ENCODE assay signal across 25 cellular contexts in genomic region chr3:78255403-78255802, GRCh38.
DNase-seq lines count a peak whose midpoint lies in the region; ATAC-seq and TF ChIP-seq lines count a peak whose summit lies in the region.
"Had no signal": no experiment of that assay in that cellular context is flagged by ENCODE, and none has a peak within 500 bp of the region (broad histone marks: within the 10 kb centered on the region; RNA-seq: fewer than 3 reads in every experiment).

No MANE protein-coding gene starts in this region.

- no peaks in the 10 kb centered on the region for H3K36me3 ChIP-seq in ACC112 (ENCODE audit: insufficient read depth, low read length)
- H3K36me3 ChIP-seq: gastroesophageal sphincter, right atrium auricular region, stomach had no signal

- H3K79me2 ChIP-seq in ACC112 (ENCODE audit: control insufficient read depth, insufficient read depth, low read length, unreplicated experiment), result no peaks in the 10 kb centered on the region

- intact Hi-C loops in posterior vena cava (cut with DNase I), result no loop called here

- ATAC-seq in SK-N-SH treated with all-trans-retinoic acid at 6 μM for 48 hours (peak; percentile 70), GM18498 (IDR thresholded peaks at IDR 0.05; ENCODE audit: unreplicated experiment) (no peak)
- ATAC-seq: activated T-cell treated with anti-CD3 and anti-CD28 coated beads, Interleukin-2, amount 50 U/mL, for 72 hours; gastroesophageal sphincter; GM12878; K562; left ventricle myocardium superior had no signal

- H3K4me1 ChIP-seq in ACC112 (ENCODE audit: control insufficient read depth, insufficient read depth, low read length, unreplicated experiment), result peaks cover 10% of the 10 kb centered on the region
- H3K4me1 ChIP-seq: gastroesophageal sphincter, right atrium auricular region, stomach had no signal

- H2AFZ ChIP-seq in ACC112 (ENCODE audit: low read length, unreplicated experiment), result peak overlapping the region; percentile 49
- H2AFZ ChIP-seq: PC-9 had no signal

- H3K27ac ChIP-seq in ACC112 (ENCODE audit: low read depth, low read length), result no peak overlapping the region
- H3K27ac ChIP-seq: gastroesophageal sphincter, HL-60, PC-9, right atrium auricular region, stomach had no signal

- H3K27me3 ChIP-seq in ACC112 (ENCODE audit: insufficient read depth, low read length), result no peaks in the 10 kb centered on the region
- H3K27me3 ChIP-seq: gastroesophageal sphincter, right atrium auricular region, stomach had no signal

- TF ChIP-seq CTCF in fibroblast of mammary gland (conservative IDR thresholded peaks at IDR 0.05; ENCODE audit: control insufficient read depth, insufficient read depth, low read depth, low read length), result no peak

- DNase-seq in GM04504 (ENCODE audit: low read depth) (peak; percentile 58), fibroblast of mammary gland (ENCODE audit: low read depth) (peak; percentile 84), COLO829 (ENCODE audit: low spot score) (no peak), posterior vena cava (ENCODE audit: low spot score) (no peak)
- DNase-seq in stimulated activated CD8-positive, alpha-beta memory T cell treated with anti-CD3 and anti-CD28 coated beads, Interleukin-4, amount 100 ng/mL, for 48 hours, result no peak
- DNase-seq: activated CD4-positive, alpha-beta memory T cell treated with anti-CD3 and anti-CD28 coated beads for 36 hours; activated naive CD8-positive, alpha-beta T cell treated with anti-CD3 and anti-CD28 coated beads, Interleukin-2, amount 10 ng/mL, durations not matched to agents 7 days and 5 days; activated T-cell treated with anti-CD3 and anti-CD28 coated beads, Interleukin-2, amount 50 U/mL, for 72 hours; caudate nucleus; effector CD4-positive, alpha-beta T cell; left ventricle myocardium superior; NCI-H1092 treated with DMSO at 0.1 percent for 48 hours; NCI-H82; occipital lobe; PC-9; stomach; SW 1271 had no signal

- H3K4me3 ChIP-seq in ACC112 (ENCODE audit: low read depth, low read length) (no peak overlapping the region), fibroblast of mammary gland (ENCODE audit: control insufficient read depth, low read depth, low read length) (no peak overlapping the region)
- H3K4me3 ChIP-seq: gastroesophageal sphincter, GM12878, K562, PC-9, right atrium auricular region, stomach had no signal

TF ChIP-seq in SK-N-SH treated with all-trans-retinoic acid at 6 μM for 48 hours, 23 proteins besides CTCF, POLR2A, EP300 and RAD21:
- TF ChIP-seq GLIS3 (CRISPR knock-in tag; IDR thresholded peaks at IDR 0.05), result no peak
- TF ChIP-seq PPARA (CRISPR knock-in tag; IDR thresholded peaks at IDR 0.05; ENCODE audit: borderline replicate concordance), result no peak
- peak; percentile 81 for TF ChIP-seq ISL1 (CRISPR knock-in tag; IDR thresholded peaks at IDR 0.05)
- TF ChIP-seq SNAI2 (CRISPR knock-in tag; IDR thresholded peaks at IDR 0.05), result 0 out of 2 replicates have a peak, but pooled peaks have one; percentile 59
- TF ChIP-seq TOX (CRISPR knock-in tag; IDR thresholded peaks at IDR 0.05; ENCODE audit: borderline replicate concordance), result no peak
- TF ChIP-seq CREB5 (CRISPR knock-in tag; IDR thresholded peaks at IDR 0.05; ENCODE audit: low read depth), result peak; percentile 75; the same call in 1 of the 2 replicates
- TF ChIP-seq TSHZ2 (CRISPR knock-in tag; IDR thresholded peaks at IDR 0.05), result peak; percentile 83
- TF ChIP-seq POU6F1 (CRISPR knock-in tag; IDR thresholded peaks at IDR 0.05; ENCODE audit: borderline replicate concordance, low read depth), result no peak
- no peak for TF ChIP-seq ZFP30 (CRISPR knock-in tag; IDR thresholded peaks at IDR 0.05)
- 0 out of 2 replicates have a peak, but pooled peaks have one; percentile 56 for TF ChIP-seq ZFP3 (CRISPR knock-in tag; IDR thresholded peaks at IDR 0.05)
- TF ChIP-seq TCF4 (CRISPR knock-in tag; IDR thresholded peaks at IDR 0.05; ENCODE audit: borderline replicate concordance), result peak; percentile 91

Comparison
In these comparisons a context has a peak if more than half of its experiments do, and no peak if none do; other contexts are left out.
1. DNase-seq: peak in GM04504 (single experiment) and fibroblast of mammary gland (single experiment); none in stimulated activated CD8-positive, alpha-beta memory T cell treated with anti-CD3 and anti-CD28 coated beads, Interleukin-4, amount 100 ng/mL, for 48 hours (single experiment), COLO829 (single experiment) and posterior vena cava (single experiment).